ENCODE assay signal across 16 cellular contexts in genomic region chr2:3248754-3249476, GRCh38.
DNase-seq lines count a peak whose midpoint lies in the region; ATAC-seq, FAIRE-seq and TF ChIP-seq lines count a peak whose summit lies in the region.
"Had no signal": no experiment of that assay in that cellular context is flagged by ENCODE, and none has a peak within 500 bp of the region (broad histone marks: within the 10 kb centered on the region; RNA-seq: fewer than 3 reads in every experiment).

No MANE protein-coding gene starts in this region.

- no peaks in the 10 kb centered on the region for H3K79me2 ChIP-seq in HepG2 (ENCODE audit: insufficient read depth, low read length)
- H3K79me2 ChIP-seq in GM12878 (ENCODE audit: control insufficient read depth, insufficient read depth, low read length) = no peaks in the 10 kb centered on the region

- no peak overlapping the region for H2AFZ ChIP-seq in HepG2 (ENCODE audit: low read length)
- no peak overlapping the region for H2AFZ ChIP-seq in GM12878 (ENCODE audit: control insufficient read depth, low read depth, low read length)
- H2AFZ ChIP-seq: GM23248 had no signal

- peaks cover 27% of the 10 kb centered on the region for H3K4me1 ChIP-seq in HepG2 (ENCODE audit: insufficient read depth, low read length)
- H3K4me1 ChIP-seq in right lobe of liver = no peaks in the 10 kb centered on the region
- H3K4me1 ChIP-seq in GM12878 (ENCODE audit: control insufficient read depth, insufficient read depth, low read length) = peaks cover 7% of the 10 kb centered on the region
- peaks cover 2% of the 10 kb centered on the region for H3K4me1 ChIP-seq in CD4-positive, alpha-beta memory T cell (ENCODE audit: insufficient read depth, low read length)

- TF ChIP-seq CTCF in HepG2 (CRISPR knock-in tag; IDR thresholded peaks at IDR 0.05) (no peak), right lobe of liver (IDR thresholded peaks at IDR 0.05) (no peak), GM12878 (IDR thresholded peaks at IDR 0.05 in 2 of 3, conservative IDR thresholded peaks at IDR 0.05 in 1 of 3; ENCODE audit: control insufficient read depth in 2 of 3, extremely low read depth in 1 of 3, insufficient read depth in 1 of 3, low read depth in 3 of 3, low read length in 3 of 3) (no peak)

- SMC1A ChIA-PET in GM12878 (lab: Charles Lee; ENCODE audit: uncharacterized antibody, unreplicated experiment) = no interaction called here

- H3K4me3 ChIP-seq in HepG2 (replicated peaks in 1 of 3; ENCODE audit: insufficient read depth in 1 of 3, low read depth in 2 of 3, low read length in 3 of 3) (no peak overlapping the region), right lobe of liver (no peak overlapping the region), GM12878 (no peak overlapping the region)
- no peak overlapping the region for H3K4me3 ChIP-seq in CD4-positive, alpha-beta memory T cell (ENCODE audit: low read length in 2 of 2)
- H3K4me3 ChIP-seq: GM23248 had no signal

- no peak overlapping the region for H3K4me3 Mint-ChIP-seq in CD4-positive, alpha-beta memory T cell
- H3K4me3 Mint-ChIP-seq: CD8-positive, alpha-beta T cell had no signal

- TF ChIP-seq POLR2A in HepG2 (IDR thresholded peaks at IDR 0.05; ENCODE audit: insufficient read depth in 1 of 2, low read depth in 2 of 2, low read length in 2 of 2) (no peak), right lobe of liver (IDR thresholded peaks at IDR 0.05) (no peak), GM12878 (IDR thresholded peaks at IDR 0.05; ENCODE audit: low read depth, low read length) (no peak)

- H3K9ac ChIP-seq in HepG2 (ENCODE audit: insufficient read depth, low read depth, low read length) (no peak overlapping the region), GM12878 (ENCODE audit: control insufficient read depth, insufficient read depth, low read length) (no peak overlapping the region)
- H3K9ac ChIP-seq: BLaER1 treated with 17β-estradiol and CSF1 and Interleukin-3, amounts not matched to agents 10 nM and 100 nM; GM23248 had no signal

- POLR2A ChIA-PET in HepG2 (lab: Yijun Ruan, JAX) = no interaction called here
- POLR2A ChIA-PET in GM12878 (lab: Charles Lee) = no interaction called here
- POLR2A ChIA-PET in CD4-positive, alpha-beta memory T cell (lab: Charles Lee; ENCODE audit: partially characterized antibody) = interaction anchor here (1.0 kb wide), 1 partner anchor 10 kb away, joined by 3 read pairs; no protein-coding TSS in a partner anchor

- H3K27me3 Mint-ChIP-seq in CD4-positive, alpha-beta memory T cell = no peaks in the 10 kb centered on the region

- peaks cover 22 to 42% of the 10 kb centered on the region in 2 donors for H3K36me3 Mint-ChIP-seq in CD4-positive, alpha-beta memory T cell

- H3K27me3 ChIP-seq in HepG2 (ENCODE audit: control insufficient read depth in 1 of 2, insufficient read depth in 2 of 2, low read length in 2 of 2) (no peaks in the 10 kb centered on the region), right lobe of liver (no peaks in the 10 kb centered on the region), GM12878 (replicated peaks in 1 of 2; ENCODE audit: control insufficient read depth in 2 of 2, insufficient read depth in 2 of 2, low read length in 1 of 2) (no peaks in the 10 kb centered on the region)
- no peaks in the 10 kb centered on the region for H3K27me3 ChIP-seq in CD4-positive, alpha-beta memory T cell (ENCODE audit: insufficient read depth, low read length)

- peak overlapping the region in 1 of 7 donors; percentile 81 for H3K27ac Mint-ChIP-seq in CD4-positive, alpha-beta memory T cell
- H3K27ac Mint-ChIP-seq: CD8-positive, alpha-beta T cell had no signal

- peaks cover 0 to 4% (median 2%) of the 10 kb centered on the region in 4 donors for H3K4me1 Mint-ChIP-seq in CD4-positive, alpha-beta memory T cell

- peaks cover 0 to 28% (median 19%) of the 10 kb centered on the region in 8 donors for H3K9me3 Mint-ChIP-seq in CD4-positive, alpha-beta memory T cell

- intact Hi-C loops in HepG2 (cut with micrococcal nuclease; ENCODE audit: unreplicated experiment) = no loop called here
- intact Hi-C loops in right lobe of liver (cut with DNase I) = no loop called here
- intact Hi-C loops in GM12878 (cut with micrococcal nuclease; ENCODE audit: unreplicated experiment) = no loop called here
- intact Hi-C loops in left colon (cut with DNase I, micrococcal nuclease) = no loop called here
- intact Hi-C loops in CD4-positive, alpha-beta memory T cell (cut with micrococcal nuclease) = no loop called here

- no peak for FAIRE-seq in HepG2 (lab: Jason Lieb, UNC)
- FAIRE-seq in GM12878 (lab: Jason Lieb, UNC) = no peak
- FAIRE-seq: GM18507 had no signal

- H3K9me3 ChIP-seq in HepG2 (ENCODE audit: low read length) (peaks cover 9% of the 10 kb centered on the region; the same call in 1 of the 2 replicates), right lobe of liver (peaks cover 0 to 8% (median 0%) of the 10 kb centered on the region in 4 donors), GM12878 (replicated peaks; ENCODE audit: control insufficient read depth, insufficient read depth, low read length) (peaks cover 22% of the 10 kb centered on the region)
- H3K9me3 ChIP-seq in CD4-positive, alpha-beta memory T cell (ENCODE audit: control insufficient read depth in 1 of 2, low read length in 2 of 2) = peaks cover 0 to 12% of the 10 kb centered on the region in 2 donors

- no peak overlapping the region for H3K4me2 ChIP-seq in HepG2 (ENCODE audit: low read depth, low read length)
- H3K4me2 ChIP-seq in GM12878 (ENCODE audit: control insufficient read depth, insufficient read depth) = no peak overlapping the region

- in situ Hi-C loops in HepG2 (cut with HindIII; ENCODE audit: extremely low pct_ligation_motif_present, low pct_unique_long_range_greater_than_20kb) (no loop called here), GM12878 (cut with MboI) (no loop called here)

- CTCF ChIA-PET in HepG2 (lab: Yijun Ruan, JAX; ENCODE audit: low intra/inter-chr PET ratio, low total read pairs) = no interaction called here
- CTCF ChIA-PET in GM12878 (lab: Yijun Ruan, JAX) = no interaction called here
- CTCF ChIA-PET in CD4-positive, alpha-beta memory T cell (lab: Charles Lee; ENCODE audit: partially characterized antibody) = no interaction called here

- RAD21 ChIA-PET in GM12878 (lab: Charles Lee; ENCODE audit: unreplicated experiment) = interaction anchor here (0.8 kb wide), 1 partner anchor 26 kb away, joined by 3 read pairs; no protein-coding TSS in a partner anchor

- WGBS in HepG2 (ENCODE audit: low lambda C conversion rate) = 99% methylated on average over 4 of the region's 4 CpGs
- 91% methylated on average over 4 of the region's 4 CpGs for WGBS in right lobe of liver (ENCODE audit: insufficient coverage, low coverage, low lambda C conversion rate, missing lambda C conversion rate)
- 96% methylated on average over 4 of the region's 4 CpGs for WGBS in GM12878 (ENCODE audit: insufficient coverage, insufficient replicate concordance, low lambda C conversion rate, missing lambda C conversion rate)

- no peak for TF ChIP-seq RAD21 in HepG2 (CRISPR knock-in tag; IDR thresholded peaks at IDR 0.05)
- no peak for TF ChIP-seq RAD21 in GM12878 (IDR thresholded peaks at IDR 0.05; ENCODE audit: insufficient read depth, low read depth, low read length)

- no peaks in the 10 kb centered on the region for H4K20me1 ChIP-seq in HepG2 (ENCODE audit: insufficient read depth, low read length)
- H4K20me1 ChIP-seq in GM12878 (ENCODE audit: control insufficient read depth, insufficient read depth) = no peaks in the 10 kb centered on the region

- BruUV-seq in HepG2 (replicated peaks; lab: Mats Ljungman, UMichigan) (no TSS peak), GM12878 (replicated peaks; lab: Mats Ljungman, UMichigan) (no TSS peak)

- TF ChIP-seq EP300 in HepG2 (IDR thresholded peaks at IDR 0.05; ENCODE audit: low read depth in 2 of 2, low read length in 2 of 2) (no peak), HepG2 (CRISPR knock-in tag; IDR thresholded peaks at IDR 0.05; ENCODE audit: borderline replicate concordance) (no peak), GM12878 (IDR thresholded peaks at IDR 0.05; ENCODE audit: borderline replicate concordance in 1 of 2, control insufficient read depth in 1 of 2, low read depth in 2 of 2, low read length in 2 of 2) (no peak)

- H3K27ac ChIP-seq in HepG2 (ENCODE audit: extremely low read length, insufficient read depth, low read length) = no peak overlapping the region
- no peak overlapping the region for H3K27ac ChIP-seq in right lobe of liver
- no peak overlapping the region for H3K27ac ChIP-seq in GM12878 (ENCODE audit: control insufficient read depth, insufficient read depth)
- no peak overlapping the region for H3K27ac ChIP-seq in CD4-positive, alpha-beta memory T cell (ENCODE audit: low read depth, low read length)
- H3K27ac ChIP-seq: BLaER1 treated with 17β-estradiol and CSF1 and Interleukin-3, amounts not matched to agents 10 nM and 100 nM; GM23248 had no signal

- DNase-seq in HepG2 (ENCODE audit: low spot score) (no peak), right lobe of liver (no peak), GM12878 (ENCODE audit: low read depth, low spot score) (no peak), left colon (no peak), cerebellum (ENCODE audit: low spot score) (no peak)
- DNase-seq in CD4-positive, alpha-beta memory T cell = no peak
- DNase-seq: ACHN, COR-L47, DND-41, GDM1, GM23248, H7 had no signal

- H3K36me3 ChIP-seq in HepG2 (replicated peaks in 1 of 2; ENCODE audit: control insufficient read depth in 1 of 2, insufficient read depth in 2 of 2, low read length in 2 of 2) = peaks cover 4 to 14% of the 10 kb centered on the region in 2 experiments; a peak in 4 of 5 replicates
- H3K36me3 ChIP-seq in right lobe of liver = peaks cover 0 to 2% (median 0%) of the 10 kb centered on the region in 4 donors
- peaks cover 2 to 7% of the 10 kb centered on the region in 2 experiments; a peak in 2 of 4 replicates for H3K36me3 ChIP-seq in GM12878 (ENCODE audit: control insufficient read depth in 2 of 2, insufficient read depth in 2 of 2, low read length in 1 of 2)
- H3K36me3 ChIP-seq in CD4-positive, alpha-beta memory T cell (ENCODE audit: insufficient read depth, low read length) = no peaks in the 10 kb centered on the region

- no peak for ATAC-seq in HepG2
- ATAC-seq in right lobe of liver = no peak
- ATAC-seq in GM12878 = no peak
- ATAC-seq in left colon = peak; percentile 65
- ATAC-seq in GM18502 (IDR thresholded peaks at IDR 0.05; ENCODE audit: poor library complexity, unreplicated experiment) = no peak
- ATAC-seq: CD8-positive, alpha-beta T cell had no signal

TF ChIP-seq in HepG2, 621 proteins besides CTCF, POLR2A, EP300 and RAD21:
- TF ChIP-seq HOXA9 (CRISPR knock-in tag; IDR thresholded peaks at IDR 0.05; ENCODE audit: borderline replicate concordance) = no peak
- TF ChIP-seq ZNF766 (CRISPR knock-in tag; IDR thresholded peaks at IDR 0.05; ENCODE audit: borderline replicate concordance) = peak; percentile 91
- TF ChIP-seq MEIS1 (CRISPR knock-in tag; IDR thresholded peaks at IDR 0.05; ENCODE audit: borderline replicate concordance) = no peak

TF ChIP-seq in GM12878, 131 proteins besides CTCF, POLR2A, EP300 and RAD21 (continues in another document):
- TF ChIP-seq PAX5 (IDR thresholded peaks at IDR 0.05; ENCODE audit: borderline replicate concordance, low read depth, low read length) (no peak), CBX5 (IDR thresholded peaks at IDR 0.05; ENCODE audit: low read depth) (peak; percentile 79; the same call in 1 of the 2 replicates), POLR2AphosphoS5 (IDR thresholded peaks at IDR 0.05; ENCODE audit: low read length) (no peak)

Comparison
In these comparisons a context has a peak if more than half of its experiments do, and no peak if none do; other contexts are left out.
1. Of the 75 proteins assayed by ChIP-seq in both HepG2 and GM12878: peak only in HepG2: none; only in GM12878: CBX5; in both: none; in neither: 74.